Comparison of ENCODE assay signal across 11 cellular contexts in genomic region chr14:50875359-50876090, GRCh38. TPM values are rescaled to one million over a fixed set of nuclear protein-coding genes. Genes with fewer than 3 reads are reported as not detected.
DNase-seq lines count a peak whose midpoint lies in the region; ATAC-seq and TF ChIP-seq lines count a peak whose summit lies in the region.
"Had no signal": no experiment of that assay in that cellular context is flagged by ENCODE, and none has a peak within 500 bp of the region (broad histone marks: within the 10 kb centered on the region; RNA-seq: fewer than 3 reads in every experiment).

No MANE protein-coding gene starts in this region.

- peak overlapping the region; percentile 73 for H3K9ac ChIP-seq in Loucy (ENCODE audit: low read depth, low read length, poor library complexity, severe bottlenecking)

- peak in 6 of 7 experiments; percentile 11 to 74 (median 49) for DNase-seq in CD8-positive, alpha-beta T cell
- DNase-seq in activated T-helper 9 cell treated with anti-CD3 and anti-CD28 coated beads, Interleukin-2, amount 50 U/mL, for 16 hours (ENCODE audit: low read depth) = peak; percentile 17
- DNase-seq in stimulated activated CD4-positive, alpha-beta T cell treated with anti-CD3 and anti-CD28 coated beads, Interleukin-1b, Interleukin-23, amount 100 ng/mL, for 48 hours = peak; percentile 78
- DNase-seq in coronary artery (ENCODE audit: low spot score) (no peak), endothelial cell (ENCODE audit: low spot score) (no peak), DMS 273 (lab: John Stamatoyannopoulos, UW; ENCODE audit: unreplicated experiment) (no peak)

- H3K9me3 ChIP-seq in CD8-positive, alpha-beta T cell (ENCODE audit: low read length) = no peaks in the 10 kb centered on the region
- no peaks in the 10 kb centered on the region for H3K9me3 ChIP-seq in Loucy (ENCODE audit: insufficient read depth, low read depth, low read length)

- H3K27me3 Mint-ChIP-seq in CD8-positive, alpha-beta T cell (ENCODE audit: low read depth) = peaks cover 27% of the 10 kb centered on the region
- peaks cover 7% of the 10 kb centered on the region for H3K27me3 Mint-ChIP-seq in endothelial cell (ENCODE audit: unreplicated experiment)

- POLR2A ChIA-PET in CD8-positive, alpha-beta T cell (lab: Charles Lee) = interaction anchor here (1.3 to 1.6 kb wide), 3 partner anchors 9 to 221 kb away, joined by 3 to 7 read pairs (median 5); no protein-coding TSS in a partner anchor

- H3F3A ChIP-seq in Loucy (ENCODE audit: low read depth) = peaks cover 16% of the 10 kb centered on the region

- peaks cover 40% of the 10 kb centered on the region for H3K4me1 Mint-ChIP-seq in CD8-positive, alpha-beta T cell (ENCODE audit: low read depth)
- H3K4me1 Mint-ChIP-seq in endothelial cell (ENCODE audit: unreplicated experiment) = peaks cover 21% of the 10 kb centered on the region

- intact Hi-C loops in CD8-positive, alpha-beta T cell (cut with DNase I, micrococcal nuclease) = no loop called here

- peaks cover 17% of the 10 kb centered on the region for H3K4me1 ChIP-seq in CD8-positive, alpha-beta T cell (ENCODE audit: insufficient read depth, low read length)
- H3K4me1 ChIP-seq in Loucy (ENCODE audit: insufficient read depth, low read length, poor library complexity, severe bottlenecking) = peaks cover 71% of the 10 kb centered on the region

- no peak overlapping the region for H3K27ac Mint-ChIP-seq in CD8-positive, alpha-beta T cell
- H3K27ac Mint-ChIP-seq in endothelial cell (ENCODE audit: unreplicated experiment) = no peak overlapping the region

- no peaks in the 10 kb centered on the region for H4K20me1 ChIP-seq in Loucy (ENCODE audit: insufficient read depth, low read length, poor library complexity, severe bottlenecking)

- peaks cover 9% of the 10 kb centered on the region for H3K27me3 ChIP-seq in CD8-positive, alpha-beta T cell (ENCODE audit: insufficient read depth, low read length)
- no peaks in the 10 kb centered on the region for H3K27me3 ChIP-seq in Loucy (ENCODE audit: insufficient read depth, low read length, poor library complexity, severe bottlenecking)

- peak; percentile 88 for ATAC-seq in CD8-positive, alpha-beta T cell
- peak; percentile 85 for ATAC-seq in GM21528 (IDR thresholded peaks at IDR 0.05; ENCODE audit: low FRiP score, unreplicated experiment)

- no peak overlapping the region for H3K27ac ChIP-seq in CD8-positive, alpha-beta T cell (ENCODE audit: low read depth, low read length)
- H3K27ac ChIP-seq in coronary artery = no peak overlapping the region

- H3K4me2 ChIP-seq in Loucy (ENCODE audit: low read depth, low read length, poor library complexity, severe bottlenecking) = peak overlapping the region; percentile 88

- H3K4me3 ChIP-seq in CD8-positive, alpha-beta T cell (ENCODE audit: low read depth, low read length) = no peak overlapping the region
- H3K4me3 ChIP-seq in Loucy (ENCODE audit: low read length, poor library complexity, severe bottlenecking) = peak overlapping the region; percentile 68
- no peak overlapping the region for H3K4me3 ChIP-seq in coronary artery

- CTCF ChIA-PET in CD8-positive, alpha-beta T cell (lab: Charles Lee) = interaction anchor here (0.6 to 1.0 kb wide), 3 partner anchors 15 to 555 kb away, joined by 3 to 4 read pairs (median 4); no protein-coding TSS in a partner anchor

- no peaks in the 10 kb centered on the region for H3K36me3 ChIP-seq in CD8-positive, alpha-beta T cell (ENCODE audit: insufficient read depth, low read length)
- H3K36me3 ChIP-seq in Loucy (ENCODE audit: insufficient read depth, low read length) = no peaks in the 10 kb centered on the region

- H2AFZ ChIP-seq in Loucy (ENCODE audit: low read length) = peak overlapping the region; percentile 18; the same call in 1 of the 2 replicates

- no peaks in the 10 kb centered on the region for H3K9me3 Mint-ChIP-seq in CD8-positive, alpha-beta T cell
- peaks cover 4% of the 10 kb centered on the region for H3K9me3 Mint-ChIP-seq in endothelial cell (ENCODE audit: unreplicated experiment)

- H3K4me3 Mint-ChIP-seq in CD8-positive, alpha-beta T cell = peak overlapping the region; percentile 60
- no peak overlapping the region for H3K4me3 Mint-ChIP-seq in endothelial cell (ENCODE audit: unreplicated experiment)

- TF ChIP-seq CTCF in CD8-positive, alpha-beta T cell (IDR thresholded peaks at IDR 0.05) = no peak
- TF ChIP-seq CTCF in Loucy (conservative IDR thresholded peaks at IDR 0.05; ENCODE audit: low read length) (no peak), coronary artery (IDR thresholded peaks at IDR 0.05) (no peak), endothelial cell (IDR thresholded peaks at IDR 0.05; ENCODE audit: unreplicated experiment) (no peak)

- H3K9me2 ChIP-seq in Loucy (replicated peaks; ENCODE audit: low read depth, low read length) = no peaks in the 10 kb centered on the region

- no peaks in the 10 kb centered on the region for H3K79me2 ChIP-seq in Loucy (ENCODE audit: insufficient read depth, low read length)

- H3K36me3 Mint-ChIP-seq in CD8-positive, alpha-beta T cell = no peaks in the 10 kb centered on the region
- no peaks in the 10 kb centered on the region for H3K36me3 Mint-ChIP-seq in endothelial cell (ENCODE audit: low read depth, unreplicated experiment)

RNA-seq across cellular contexts. Expression of gene ABHD12B, which starts 3.7 kb away (rescaled TPM):
- not detected for total RNA-seq in CD8-positive, alpha-beta T cell
- 2.7 TPM for total RNA-seq in endothelial cell (ENCODE audit: unreplicated experiment)
- total RNA-seq: Daoy, dermis microvascular lymphatic vessel endothelial cell, subcutaneous adipose tissue had no signal

RNA-seq across cellular contexts. Expression of gene NIN, which starts 44.6 kb away (rescaled TPM):
- total RNA-seq in CD8-positive, alpha-beta T cell = 100 to 1,000 TPM; 121 to 132 TPM
- 50.0 TPM for total RNA-seq in endothelial cell (ENCODE audit: unreplicated experiment)

Comparison
In these comparisons a context has a peak if more than half of its experiments do, and no peak if none do; other contexts are left out.
1. DNase-seq: peak in CD8-positive, alpha-beta T cell (6 of 7), activated T-helper 9 cell treated with anti-CD3 and anti-CD28 coated beads, Interleukin-2, amount 50 U/mL, for 16 hours (single experiment) and stimulated activated CD4-positive, alpha-beta T cell treated with anti-CD3 and anti-CD28 coated beads, Interleukin-1b, Interleukin-23, amount 100 ng/mL, for 48 hours (single experiment); none in coronary artery (single experiment), endothelial cell (single experiment) and DMS 273 (single experiment).